In genomic region chr12:41242613-41243012, GRCh38 we compare ENCODE assay signal across 23 cellular contexts. TPM values are rescaled to one million over a fixed set of nuclear protein-coding genes. Genes with fewer than 3 reads are reported as not detected.
"Had no signal": no experiment of that assay in that cellular context is flagged by ENCODE, and none has a peak within 500 bp of the region (broad histone marks: within the 10 kb centered on the region; RNA-seq: fewer than 3 reads in every experiment).

No MANE protein-coding gene starts in this region.

- H3K4me3 ChIP-seq: mucosa of descending colon, right lobe of liver, skin epidermis, stomach, suprapubic skin, tibial nerve had no signal

- H3K36me3 ChIP-seq: right lobe of liver, stomach, suprapubic skin, tibial nerve had no signal

- H3K27ac ChIP-seq: parathyroid adenoma, right lobe of liver, skin epidermis, stomach, suprapubic skin, tibial nerve, VCaP had no signal

- H3K27me3 ChIP-seq: right lobe of liver, stomach, suprapubic skin, tibial nerve had no signal

- H3K9ac ChIP-seq: parathyroid adenoma had no signal

- H3K4me1 ChIP-seq: parathyroid adenoma, right lobe of liver, suprapubic skin, tibial nerve had no signal

- H3K79me2 ChIP-seq: parathyroid adenoma had no signal

- DNase-seq: activated CD4-positive, alpha-beta memory T cell treated with anti-CD3 and anti-CD28 coated beads, Interleukin-2, amount 10 ng/mL, durations not matched to agents 7 days and 5 days; activated CD4-positive, alpha-beta T cell treated with anti-CD3 and anti-CD28 coated beads, Interleukin-2, amount 10 ng/mL, durations not matched to agents 24 days and 14 days; activated CD8-positive, alpha-beta memory T cell treated with anti-CD3 and anti-CD28 coated beads, Interleukin-2, amount 10 ng/mL, durations not matched to agents 7 days and 5 days; activated gamma-delta T cell; activated T-cell treated with anti-CD3 and anti-CD28 coated beads for 4 hours; aorta; effector CD4-positive, alpha-beta T cell; left colon; mucosa of descending colon; nucleus accumbens; right lobe of liver; stimulated activated CD4-positive, alpha-beta T cell treated with anti-CD3 and anti-CD28 coated beads, Interleukin-1b, Interleukin-23, amount 100 ng/mL, for 48 hours; stomach had no signal

RNA-seq across cellular contexts. Expression of gene PDZRN4, which starts 54.5 kb away (rescaled TPM):
- total RNA-seq: activated CD4-positive, alpha-beta memory T cell treated with anti-CD3 and anti-CD28 coated beads, Interleukin-2, amount 10 ng/mL, durations not matched to agents 7 days and 5 days; activated CD4-positive, alpha-beta T cell treated with anti-CD3 and anti-CD28 coated beads, Interleukin-2, amount 10 ng/mL, durations not matched to agents 24 days and 14 days; activated CD8-positive, alpha-beta memory T cell treated with anti-CD3 and anti-CD28 coated beads, Interleukin-2, amount 10 ng/mL, durations not matched to agents 7 days and 5 days; activated naive CD4-positive, alpha-beta T cell treated with anti-CD3 and anti-CD28 coated beads, Interleukin-2, amount 50 U/mL, for 72 hours; cardiac septum; epithelial cell of proximal tubule; fibroblast of villous mesenchyme had no signal
- polyA plus RNA-seq: keratinocyte had no signal
